1 cellular context compared by ENCODE assay signal in genomic region chr6:113220832-113221231, GRCh38.
TF ChIP-seq lines count a peak whose summit lies in the region.

No MANE protein-coding gene starts in this region.

TF ChIP-seq in SK-N-SH, 30 proteins besides CTCF, POLR2A, EP300 and RAD21 (continued from another document):
- TF ChIP-seq SIN3A (IDR thresholded peaks at IDR 0.05; ENCODE audit: borderline replicate concordance, low read depth, low read length), result no peak
- no peak for TF ChIP-seq MAX (IDR thresholded peaks at IDR 0.05; ENCODE audit: low read depth)
- TF ChIP-seq POLR2AphosphoS5 (IDR thresholded peaks at IDR 0.05; ENCODE audit: low read depth, low read length), result peak; percentile 60
- no peak for TF ChIP-seq GABPA (IDR thresholded peaks at IDR 0.05; ENCODE audit: low read depth)
- TF ChIP-seq RXRA (IDR thresholded peaks at IDR 0.05; ENCODE audit: borderline replicate concordance, low read depth), result no peak
- TF ChIP-seq MXI1 (IDR thresholded peaks at IDR 0.05; ENCODE audit: low read depth, low read length), result no peak
- no peak for TF ChIP-seq USF2 (IDR thresholded peaks at IDR 0.05; ENCODE audit: borderline replicate concordance, low read depth, low read length)
- TF ChIP-seq IRF3 (IDR thresholded peaks at IDR 0.05; ENCODE audit: low read depth, low read length), result no peak
- TF ChIP-seq TAF1 (IDR thresholded peaks at IDR 0.05; ENCODE audit: borderline replicate concordance, low read depth, low read length), result no peak
- no peak for TF ChIP-seq FOXJ3 (CRISPR knock-in tag; IDR thresholded peaks at IDR 0.05)
- TF ChIP-seq PBX3 (IDR thresholded peaks at IDR 0.05), result peak; percentile 85
- no peak for TF ChIP-seq CHD2 (IDR thresholded peaks at IDR 0.05; ENCODE audit: low read length, partially characterized antibody)
- TF ChIP-seq REST (IDR thresholded peaks at IDR 0.05; ENCODE audit: low read depth, low read length), result no peak
- TF ChIP-seq NRF1 (IDR thresholded peaks at IDR 0.05; ENCODE audit: low read depth, low read length), result no peak
- TF ChIP-seq RFX5 (IDR thresholded peaks at IDR 0.05; ENCODE audit: low read length), result no peak
- TF ChIP-seq ELF1 (IDR thresholded peaks at IDR 0.05), result no peak
- TF ChIP-seq SMC3 (IDR thresholded peaks at IDR 0.05; ENCODE audit: low read depth, low read length), result no peak
- TF ChIP-seq FOSL2 (IDR thresholded peaks at IDR 0.05; ENCODE audit: borderline replicate concordance, low read depth), result no peak
- TF ChIP-seq MEF2A (IDR thresholded peaks at IDR 0.05; ENCODE audit: borderline replicate concordance, low read depth), result no peak
- peak; percentile 37; the same call in 1 of the 2 replicates for TF ChIP-seq TEAD4 (IDR thresholded peaks at IDR 0.05; ENCODE audit: borderline replicate concordance, insufficient read depth)
- TF ChIP-seq EZH2phosphoT487 (IDR thresholded peaks at IDR 0.05; ENCODE audit: borderline replicate concordance, low read depth), result no peak
- TF ChIP-seq JUND (IDR thresholded peaks at IDR 0.05), result peak; percentile 43
